Comparison of ENCODE assay signal across 15 cellular contexts in the genomic region with DNA sequence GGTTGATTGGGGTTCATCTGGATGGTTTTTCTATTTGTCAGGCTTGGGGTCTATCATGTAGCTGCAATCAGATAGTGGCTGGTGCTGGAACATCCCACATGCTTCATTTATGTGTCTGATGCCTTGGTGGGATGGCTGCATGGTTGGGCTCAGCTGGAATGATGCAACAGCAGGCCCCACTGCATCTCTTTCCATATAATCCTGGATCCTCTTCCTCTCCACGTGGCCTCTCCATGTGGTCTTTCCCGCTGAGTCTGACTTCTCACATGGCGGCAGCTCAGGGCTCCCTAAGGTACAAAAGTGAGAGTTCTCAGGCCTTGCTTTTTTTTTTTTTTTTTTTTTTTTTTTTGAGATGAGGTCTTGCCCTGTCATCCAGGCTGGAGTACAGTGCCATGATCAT.
DNase-seq lines count a peak whose midpoint lies in the region; ATAC-seq, FAIRE-seq and TF ChIP-seq lines count a peak whose summit lies in the region.
"Had no signal": no experiment of that assay in that cellular context is flagged by ENCODE, and none has a peak within 500 bp of the region (broad histone marks: within the 10 kb centered on the region; RNA-seq: fewer than 3 reads in every experiment).

No MANE protein-coding gene starts in this region.

- in situ Hi-C loops in HepG2 (cut with HindIII; ENCODE audit: extremely low pct_ligation_motif_present, low pct_unique_long_range_greater_than_20kb): no loop called here

- WGBS in HepG2 (ENCODE audit: low lambda C conversion rate): 60% methylated on average over 3 of the region's 3 CpGs
- WGBS in right lobe of liver (ENCODE audit: insufficient coverage, low coverage, low lambda C conversion rate, missing lambda C conversion rate): 86% methylated on average over 3 of the region's 3 CpGs

- H4K20me1 ChIP-seq in HepG2 (ENCODE audit: insufficient read depth, low read length) (no peaks in the 10 kb centered on the region), Loucy (ENCODE audit: insufficient read depth, low read length, poor library complexity, severe bottlenecking) (no peaks in the 10 kb centered on the region), astrocyte (ENCODE audit: insufficient read depth, low read length) (no peaks in the 10 kb centered on the region)
- H4K20me1 ChIP-seq: BLaER1 had no signal

- FAIRE-seq in HepG2 (lab: Jason Lieb, UNC) (no peak), astrocyte (lab: Jason Lieb, UNC) (no peak)

- peak overlapping the region; percentile 9 for H3K27ac Mint-ChIP-seq in astrocyte (ENCODE audit: unreplicated experiment)
- no peak overlapping the region for H3K27ac Mint-ChIP-seq in mesothelial cell of epicardium

- H3K4me3 Mint-ChIP-seq in astrocyte (ENCODE audit: unreplicated experiment) (no peak overlapping the region), mesothelial cell of epicardium (no peak overlapping the region)
- H3K4me3 Mint-ChIP-seq: H9 had no signal

- H3K27ac ChIP-seq in HepG2 (ENCODE audit: extremely low read length, insufficient read depth, low read length): no peak overlapping the region
- no peak overlapping the region for H3K27ac ChIP-seq in right lobe of liver
- no peak overlapping the region for H3K27ac ChIP-seq in astrocyte (ENCODE audit: low read depth, low read length)
- H3K27ac ChIP-seq: BLaER1 had no signal

- POLR2A ChIA-PET in HepG2 (lab: Yijun Ruan, JAX): no interaction called here

- BruUV-seq in HepG2 (replicated peaks; lab: Mats Ljungman, UMichigan): no TSS peak

- no peaks in the 10 kb centered on the region for H3K9me3 Mint-ChIP-seq in astrocyte (ENCODE audit: unreplicated experiment)
- no peaks in the 10 kb centered on the region for H3K9me3 Mint-ChIP-seq in mesothelial cell of epicardium
- H3K9me3 Mint-ChIP-seq: H9 had no signal

- no peak overlapping the region for H3K4me3 ChIP-seq in HepG2 (replicated peaks in 1 of 3; ENCODE audit: insufficient read depth in 1 of 3, low read depth in 2 of 3, low read length in 3 of 3)
- H3K4me3 ChIP-seq in right lobe of liver: no peak overlapping the region
- H3K4me3 ChIP-seq in Loucy (ENCODE audit: low read length, poor library complexity, severe bottlenecking): no peak overlapping the region
- H3K4me3 ChIP-seq in astrocyte (ENCODE audit: insufficient read depth, low read depth, low read length): no peak overlapping the region
- H3K4me3 ChIP-seq: BLaER1 had no signal

- intact Hi-C loops in HepG2 (cut with micrococcal nuclease; ENCODE audit: unreplicated experiment): no loop called here
- intact Hi-C loops in right lobe of liver (cut with DNase I): no loop called here

- TF ChIP-seq CTCF in HepG2 (CRISPR knock-in tag; IDR thresholded peaks at IDR 0.05): no peak
- TF ChIP-seq CTCF in right lobe of liver (IDR thresholded peaks at IDR 0.05): no peak
- no peak for TF ChIP-seq CTCF in Loucy (conservative IDR thresholded peaks at IDR 0.05; ENCODE audit: low read length)
- no peak for TF ChIP-seq CTCF in astrocyte (IDR thresholded peaks at IDR 0.05; ENCODE audit: insufficient read depth, low read depth, low read length)
- TF ChIP-seq CTCF in mesothelial cell of epicardium (IDR thresholded peaks at IDR 0.05; ENCODE audit: unreplicated experiment): no peak

- CTCF ChIA-PET in HepG2 (lab: Yijun Ruan, JAX; ENCODE audit: low intra/inter-chr PET ratio, low total read pairs): no interaction called here

- no peak overlapping the region for H2AFZ ChIP-seq in HepG2 (ENCODE audit: low read length)
- H2AFZ ChIP-seq in Loucy (ENCODE audit: low read length): no peak overlapping the region
- no peak overlapping the region for H2AFZ ChIP-seq in astrocyte (ENCODE audit: low read depth, low read length)

- peaks cover 69% of the 10 kb centered on the region for H3K4me1 Mint-ChIP-seq in astrocyte (ENCODE audit: low read depth, unreplicated experiment)
- peaks cover 46% of the 10 kb centered on the region for H3K4me1 Mint-ChIP-seq in mesothelial cell of epicardium

- H3K36me3 ChIP-seq in HepG2 (replicated peaks in 1 of 2; ENCODE audit: control insufficient read depth in 1 of 2, insufficient read depth in 2 of 2, low read length in 2 of 2): no peaks in the 10 kb centered on the region
- H3K36me3 ChIP-seq in right lobe of liver: no peaks in the 10 kb centered on the region
- H3K36me3 ChIP-seq in Loucy (ENCODE audit: insufficient read depth, low read length): peaks cover 22% of the 10 kb centered on the region
- H3K36me3 ChIP-seq in astrocyte (ENCODE audit: insufficient read depth, low read length): peaks cover 18% of the 10 kb centered on the region
- H3K36me3 ChIP-seq: BLaER1 had no signal

- H3K36me3 Mint-ChIP-seq in astrocyte (ENCODE audit: low read depth, unreplicated experiment) (peaks cover 21% of the 10 kb centered on the region), mesothelial cell of epicardium (no peaks in the 10 kb centered on the region)

- H3K79me2 ChIP-seq in HepG2 (ENCODE audit: insufficient read depth, low read length) (no peaks in the 10 kb centered on the region), Loucy (ENCODE audit: insufficient read depth, low read length) (peaks cover 100% of the 10 kb centered on the region), astrocyte (ENCODE audit: insufficient read depth, low read length) (peaks cover 62% of the 10 kb centered on the region)

- ATAC-seq in HepG2: no peak
- no peak for ATAC-seq in right lobe of liver
- no peak for ATAC-seq in GM19324 (IDR thresholded peaks at IDR 0.05; ENCODE audit: low FRiP score, unreplicated experiment)
- no peak for ATAC-seq in GM18858 (IDR thresholded peaks at IDR 0.05; ENCODE audit: unreplicated experiment)

- H3K9ac ChIP-seq in HepG2 (ENCODE audit: insufficient read depth, low read depth, low read length) (no peak overlapping the region), Loucy (ENCODE audit: low read depth, low read length, poor library complexity, severe bottlenecking) (no peak overlapping the region), astrocyte (ENCODE audit: low read length) (no peak overlapping the region)
- H3K9ac ChIP-seq: BLaER1 had no signal

- no peaks in the 10 kb centered on the region for H3K27me3 Mint-ChIP-seq in astrocyte (ENCODE audit: low read depth, unreplicated experiment)
- no peaks in the 10 kb centered on the region for H3K27me3 Mint-ChIP-seq in mesothelial cell of epicardium (ENCODE audit: low read depth)

- no peak for TF ChIP-seq EP300 in HepG2 (IDR thresholded peaks at IDR 0.05; ENCODE audit: low read depth in 2 of 2, low read length in 2 of 2)
- TF ChIP-seq EP300 in HepG2 (CRISPR knock-in tag; IDR thresholded peaks at IDR 0.05; ENCODE audit: borderline replicate concordance): no peak

- no peaks in the 10 kb centered on the region for H3K9me2 ChIP-seq in Loucy (replicated peaks; ENCODE audit: low read depth, low read length)

- H3K9me3 ChIP-seq in HepG2 (ENCODE audit: low read length) (no peaks in the 10 kb centered on the region), right lobe of liver (no peaks in the 10 kb centered on the region), Loucy (ENCODE audit: insufficient read depth, low read depth, low read length) (no peaks in the 10 kb centered on the region), astrocyte (ENCODE audit: insufficient read depth, low read depth, low read length) (no peaks in the 10 kb centered on the region)
- H3K9me3 ChIP-seq: BLaER1 had no signal

- H3K27me3 ChIP-seq in HepG2 (ENCODE audit: control insufficient read depth in 1 of 2, insufficient read depth in 2 of 2, low read length in 2 of 2) (peaks cover 0 to 1% of the 10 kb centered on the region in 2 experiments; a peak in 2 of 5 replicates), right lobe of liver (no peaks in the 10 kb centered on the region), Loucy (ENCODE audit: insufficient read depth, low read length, poor library complexity, severe bottlenecking) (no peaks in the 10 kb centered on the region), astrocyte (ENCODE audit: insufficient read depth, low read length) (no peaks in the 10 kb centered on the region)
- H3K27me3 ChIP-seq: BLaER1 had no signal

- DNase-seq in HepG2 (ENCODE audit: low spot score) (no peak), right lobe of liver (no peak), astrocyte (ENCODE audit: low read depth) (no peak), mesothelial cell of epicardium (ENCODE audit: low spot score in 2 of 2, unreplicated experiment in 2 of 2) (no peak)
- DNase-seq: DMS153, H9, MV-4-11, NCI-H1436, NCI-H2081, NCI-H524, SIG-M5 had no signal

- H3K4me1 ChIP-seq in HepG2 (ENCODE audit: insufficient read depth, low read length): peaks cover 17% of the 10 kb centered on the region
- H3K4me1 ChIP-seq in right lobe of liver: peaks cover 3 to 13% (median 5%) of the 10 kb centered on the region in 4 donors
- peaks cover 85% of the 10 kb centered on the region for H3K4me1 ChIP-seq in Loucy (ENCODE audit: insufficient read depth, low read length, poor library complexity, severe bottlenecking)
- peaks cover 51% of the 10 kb centered on the region for H3K4me1 ChIP-seq in astrocyte (ENCODE audit: insufficient read depth, low read length)

- TF ChIP-seq RAD21 in HepG2 (CRISPR knock-in tag; IDR thresholded peaks at IDR 0.05): no peak

- TF ChIP-seq POLR2A in HepG2 (IDR thresholded peaks at IDR 0.05; ENCODE audit: insufficient read depth in 1 of 2, low read depth in 2 of 2, low read length in 2 of 2) (no peak), right lobe of liver (IDR thresholded peaks at IDR 0.05) (no peak)

- H3K4me2 ChIP-seq in HepG2 (ENCODE audit: low read depth, low read length) (no peak overlapping the region), Loucy (ENCODE audit: low read depth, low read length, poor library complexity, severe bottlenecking) (peak overlapping the region; percentile 79), astrocyte (ENCODE audit: low read length) (no peak overlapping the region)
- H3K4me2 ChIP-seq: BLaER1 had no signal

- peaks cover 5% of the 10 kb centered on the region; the same call in 1 of the 2 replicates for H3F3A ChIP-seq in Loucy (ENCODE audit: low read depth)

TF ChIP-seq in HepG2, 621 proteins besides CTCF, POLR2A, EP300 and RAD21 (continues in another document):
- TF ChIP-seq ZNF556 (CRISPR knock-in tag; IDR thresholded peaks at IDR 0.05; ENCODE audit: borderline replicate concordance) (no peak), HMGA1 (CRISPR knock-in tag; conservative IDR thresholded peaks at IDR 0.05) (no peak), ZNF275 (CRISPR knock-in tag; IDR thresholded peaks at IDR 0.05; ENCODE audit: borderline replicate concordance) (no peak)
